ENCODE assay signal across 27 cellular contexts in genomic region chr2:102376052-102376591, GRCh38. TPM values are rescaled to one million over a fixed set of nuclear protein-coding genes. Genes with fewer than 3 reads are reported as not detected.
DNase-seq lines count a peak whose midpoint lies in the region; ATAC-seq, FAIRE-seq and TF ChIP-seq lines count a peak whose summit lies in the region.
"Had no signal": no experiment of that assay in that cellular context is flagged by ENCODE, and none has a peak within 500 bp of the region (broad histone marks: within the 10 kb centered on the region; RNA-seq: fewer than 3 reads in every experiment).

No MANE protein-coding gene starts in this region.

- no peak for TF ChIP-seq POLR2A in HepG2 (IDR thresholded peaks at IDR 0.05; ENCODE audit: insufficient read depth in 1 of 2, low read depth in 2 of 2, low read length in 2 of 2)
- no peak for TF ChIP-seq POLR2A in breast epithelium (IDR thresholded peaks at IDR 0.05)

- TF ChIP-seq RAD21 in HepG2 (CRISPR knock-in tag; IDR thresholded peaks at IDR 0.05) = no peak

- H2AFZ ChIP-seq in PC-3 (ENCODE audit: low read length) (no peak overlapping the region), astrocyte (ENCODE audit: low read depth, low read length) (no peak overlapping the region), HepG2 (ENCODE audit: low read length) (no peak overlapping the region)

- TF ChIP-seq CTCF in AG04450 (IDR thresholded peaks at IDR 0.05; ENCODE audit: low read depth, low read length) (no peak), PC-3 (conservative IDR thresholded peaks at IDR 0.05; ENCODE audit: low read depth, low read length) (no peak), astrocyte (IDR thresholded peaks at IDR 0.05; ENCODE audit: insufficient read depth, low read depth, low read length) (no peak), HepG2 (CRISPR knock-in tag; IDR thresholded peaks at IDR 0.05) (no peak), RWPE1 (conservative IDR thresholded peaks at IDR 0.05; ENCODE audit: low read depth) (no peak), breast epithelium (IDR thresholded peaks at IDR 0.05) (no peak)

- peak; percentile 49 for ATAC-seq in activated CD4-positive, alpha-beta T cell treated with anti-CD3 and anti-CD28 coated beads for 36 hours
- ATAC-seq in PC-3 (peak; percentile 87), HepG2 (no peak)
- ATAC-seq: K562 had no signal

- H4K20me1 ChIP-seq in PC-3 (ENCODE audit: low read length) = no peaks in the 10 kb centered on the region
- H4K20me1 ChIP-seq in astrocyte (ENCODE audit: insufficient read depth, low read length) = no peaks in the 10 kb centered on the region
- H4K20me1 ChIP-seq in HepG2 (ENCODE audit: insufficient read depth, low read length) = no peaks in the 10 kb centered on the region

- peaks cover 77% of the 10 kb centered on the region for H3K36me3 Mint-ChIP-seq in activated CD4-positive, alpha-beta T cell treated with anti-CD3 and anti-CD28 coated beads for 36 hours (ENCODE audit: low read depth)
- peaks cover 5% of the 10 kb centered on the region for H3K36me3 Mint-ChIP-seq in astrocyte (ENCODE audit: low read depth, unreplicated experiment)

- in situ Hi-C loops in HepG2 (cut with HindIII; ENCODE audit: extremely low pct_ligation_motif_present, low pct_unique_long_range_greater_than_20kb) = no loop called here

- H3K27me3 ChIP-seq in AG04450 (ENCODE audit: control insufficient read depth, insufficient read depth, low read length) (no peaks in the 10 kb centered on the region), PC-3 (ENCODE audit: low read length) (no peaks in the 10 kb centered on the region), astrocyte (ENCODE audit: insufficient read depth, low read length) (no peaks in the 10 kb centered on the region), HepG2 (ENCODE audit: control insufficient read depth in 1 of 2, insufficient read depth in 2 of 2, low read length in 2 of 2) (no peaks in the 10 kb centered on the region; a peak in 1 of 5 replicates), breast epithelium (no peaks in the 10 kb centered on the region)
- H3K27me3 ChIP-seq: MG63 had no signal

- WGBS in HepG2 (ENCODE audit: low lambda C conversion rate) = 0% methylated on average over 1 of the region's 1 CpG

- H3K4me2 ChIP-seq in PC-3 (ENCODE audit: low read length) (no peak overlapping the region), astrocyte (ENCODE audit: low read length) (no peak overlapping the region), HepG2 (ENCODE audit: low read depth, low read length) (no peak overlapping the region)

- no peaks in the 10 kb centered on the region for H3F3A ChIP-seq in PC-3 (ENCODE audit: low read length, unreplicated experiment)

- BruUV-seq in PC-3 (replicated peaks; lab: Mats Ljungman, UMichigan) (no TSS peak), HepG2 (replicated peaks; lab: Mats Ljungman, UMichigan) (no TSS peak)

- POLR2A ChIA-PET in activated CD4-positive, alpha-beta T cell treated with anti-CD3 and anti-CD28 coated beads for 36 hours (lab: Charles Lee) = no interaction called here
- POLR2A ChIA-PET in AG04450 (lab: Yijun Ruan, JAX) (no interaction called here), PC-3 (lab: Charles Lee; ENCODE audit: unreplicated experiment) (interaction anchor here (0.7 kb wide), 1 partner anchor 1783 kb away, joined by 5 read pairs; no protein-coding TSS in a partner anchor), HepG2 (lab: Yijun Ruan, JAX) (no interaction called here), RWPE1 (lab: Yijun Ruan, JAX; ENCODE audit: low non-redundant PET) (no interaction called here)

- no peak overlapping the region for H3K4me3 ChIP-seq in AG04450 (ENCODE audit: low read depth, low read length)
- H3K4me3 ChIP-seq in PC-3 (ENCODE audit: low read length) = no peak overlapping the region
- H3K4me3 ChIP-seq in astrocyte (ENCODE audit: insufficient read depth, low read depth, low read length) = no peak overlapping the region
- H3K4me3 ChIP-seq in HepG2 (replicated peaks in 1 of 3; ENCODE audit: insufficient read depth in 1 of 3, low read depth in 2 of 3, low read length in 3 of 3) = no peak overlapping the region
- no peak overlapping the region for H3K4me3 ChIP-seq in breast epithelium
- H3K4me3 ChIP-seq: K562, MG63 had no signal

- intact Hi-C loops in activated CD4-positive, alpha-beta T cell treated with anti-CD3 and anti-CD28 coated beads for 36 hours (cut with DNase I, micrococcal nuclease) = no loop called here
- intact Hi-C loops in PC-3 (cut with micrococcal nuclease) = no loop called here
- intact Hi-C loops in HepG2 (cut with micrococcal nuclease; ENCODE audit: unreplicated experiment) = no loop called here
- intact Hi-C loops in breast epithelium (cut with DNase I; ENCODE audit: low total_unique reads) = no loop called here

- H3K9me3 Mint-ChIP-seq in activated CD4-positive, alpha-beta T cell treated with anti-CD3 and anti-CD28 coated beads for 36 hours (ENCODE audit: low read depth) = peaks cover 14% of the 10 kb centered on the region
- H3K9me3 Mint-ChIP-seq in astrocyte (ENCODE audit: unreplicated experiment) = peaks cover 10% of the 10 kb centered on the region

- no peak for FAIRE-seq in astrocyte (lab: Jason Lieb, UNC)
- no peak for FAIRE-seq in HepG2 (lab: Jason Lieb, UNC)
- FAIRE-seq: G401.6, GM19239, H1, K562 had no signal

- H3K27ac Mint-ChIP-seq in activated CD4-positive, alpha-beta T cell treated with anti-CD3 and anti-CD28 coated beads for 36 hours = peak overlapping the region; percentile 27
- no peak overlapping the region for H3K27ac Mint-ChIP-seq in astrocyte (ENCODE audit: unreplicated experiment)
- H3K27ac Mint-ChIP-seq: CD8-positive, alpha-beta memory T cell had no signal

- DNase-seq in activated CD4-positive, alpha-beta T cell treated with anti-CD3 and anti-CD28 coated beads for 36 hours = no peak
- DNase-seq in activated CD4-positive, alpha-beta T cell treated with anti-CD3 and anti-CD28 coated beads for 48 hours = no peak
- no peak for DNase-seq in AG04450 (ENCODE audit: low read depth, low spot score)
- DNase-seq in PC-3 = peak; percentile 48
- peak; percentile 2 for DNase-seq in astrocyte (ENCODE audit: low read depth)
- DNase-seq in HepG2 (ENCODE audit: low spot score) = no peak
- no peak for DNase-seq in RWPE1 (ENCODE audit: low spot score)
- DNase-seq in breast epithelium (ENCODE audit: low spot score in 2 of 2) = no peak
- DNase-seq: 8988T; Calu3; CD8-positive, alpha-beta memory T cell; DMS153; MG63; NCI-H1417; NCI-H1694 treated with DMSO at 0.1 percent for 48 hours; NCI-H2081 treated with DMSO at 0.1 percent for 48 hours; NCI-H446; NCI-H526; OCI-M1; SHP77 had no signal

- no peak overlapping the region for H3K4me3 Mint-ChIP-seq in activated CD4-positive, alpha-beta T cell treated with anti-CD3 and anti-CD28 coated beads for 36 hours
- H3K4me3 Mint-ChIP-seq in astrocyte (ENCODE audit: unreplicated experiment) = no peak overlapping the region

- TF ChIP-seq EP300 in HepG2 (IDR thresholded peaks at IDR 0.05; ENCODE audit: low read depth in 2 of 2, low read length in 2 of 2) (no peak), HepG2 (CRISPR knock-in tag; IDR thresholded peaks at IDR 0.05; ENCODE audit: borderline replicate concordance) (no peak)

- no peaks in the 10 kb centered on the region for H3K9me2 ChIP-seq in PC-3 (replicated peaks; ENCODE audit: low read length)

- no peaks in the 10 kb centered on the region for H3K36me3 ChIP-seq in PC-3 (ENCODE audit: low read depth, low read length)
- H3K36me3 ChIP-seq in astrocyte (ENCODE audit: insufficient read depth, low read length) = no peaks in the 10 kb centered on the region
- no peaks in the 10 kb centered on the region for H3K36me3 ChIP-seq in HepG2 (replicated peaks in 1 of 2; ENCODE audit: control insufficient read depth in 1 of 2, insufficient read depth in 2 of 2, low read length in 2 of 2)
- no peaks in the 10 kb centered on the region for H3K36me3 ChIP-seq in breast epithelium
- H3K36me3 ChIP-seq: MG63 had no signal

- H3K79me2 ChIP-seq in PC-3 (ENCODE audit: low read length) (no peaks in the 10 kb centered on the region), astrocyte (ENCODE audit: insufficient read depth, low read length) (no peaks in the 10 kb centered on the region), HepG2 (ENCODE audit: insufficient read depth, low read length) (no peaks in the 10 kb centered on the region)

- CTCF ChIA-PET in activated CD4-positive, alpha-beta T cell treated with anti-CD3 and anti-CD28 coated beads for 36 hours (lab: Charles Lee) = no interaction called here
- CTCF ChIA-PET in AG04450 (lab: Charles Lee) (interaction anchor here (1.6 kb wide), 1 partner anchor 67 kb away, joined by 4 read pairs; no protein-coding TSS in a partner anchor), PC-3 (lab: Charles Lee) (no interaction called here), HepG2 (lab: Yijun Ruan, JAX; ENCODE audit: low intra/inter-chr PET ratio, low total read pairs) (no interaction called here), RWPE1 (lab: Yijun Ruan, JAX) (interaction anchor here (0.6 to 0.8 kb wide), 2 partner anchors 16 to 37 kb away, joined by 4 read pairs; no protein-coding TSS in a partner anchor)

- H3K9me3 ChIP-seq in AG04450 (ENCODE audit: control insufficient read depth, insufficient read depth, low read length) = peaks cover 4% of the 10 kb centered on the region; the same call in 1 of the 2 replicates
- 0 out of 2 replicates have a peak, but pooled peaks cover 4% of the 10 kb centered on the region for H3K9me3 ChIP-seq in PC-3 (ENCODE audit: low read length)
- no peaks in the 10 kb centered on the region for H3K9me3 ChIP-seq in astrocyte (ENCODE audit: insufficient read depth, low read depth, low read length)
- no peaks in the 10 kb centered on the region for H3K9me3 ChIP-seq in HepG2 (ENCODE audit: low read length)
- H3K9me3 ChIP-seq in breast epithelium = no peaks in the 10 kb centered on the region
- H3K9me3 ChIP-seq: MG63 had no signal

- no peak overlapping the region for H3K9ac ChIP-seq in PC-3 (ENCODE audit: low read length)
- H3K9ac ChIP-seq in astrocyte (ENCODE audit: low read length) = no peak overlapping the region
- H3K9ac ChIP-seq in HepG2 (ENCODE audit: insufficient read depth, low read depth, low read length) = no peak overlapping the region

- H3K27me3 Mint-ChIP-seq in activated CD4-positive, alpha-beta T cell treated with anti-CD3 and anti-CD28 coated beads for 36 hours = no peaks in the 10 kb centered on the region
- peaks cover 14% of the 10 kb centered on the region for H3K27me3 Mint-ChIP-seq in astrocyte (ENCODE audit: low read depth, unreplicated experiment)

- H3K4me1 ChIP-seq in PC-3 (ENCODE audit: insufficient read depth, low read length) (no peaks in the 10 kb centered on the region; the same call in 1 of the 2 replicates), astrocyte (ENCODE audit: insufficient read depth, low read length) (no peaks in the 10 kb centered on the region), HepG2 (ENCODE audit: insufficient read depth, low read length) (no peaks in the 10 kb centered on the region), breast epithelium (no peaks in the 10 kb centered on the region)

- peak overlapping the region; percentile 24 for H3K27ac ChIP-seq in AG04450 (ENCODE audit: low read depth, low read length)
- H3K27ac ChIP-seq in PC-3 (ENCODE audit: low read length) = no peak overlapping the region
- H3K27ac ChIP-seq in astrocyte (ENCODE audit: low read depth, low read length) = no peak overlapping the region
- H3K27ac ChIP-seq in HepG2 (ENCODE audit: extremely low read length, insufficient read depth, low read length) = no peak overlapping the region
- H3K27ac ChIP-seq in RWPE1 = no peak overlapping the region
- H3K27ac ChIP-seq in breast epithelium = no peak overlapping the region
- H3K27ac ChIP-seq: C4-2B had no signal

- H3K4me1 Mint-ChIP-seq in activated CD4-positive, alpha-beta T cell treated with anti-CD3 and anti-CD28 coated beads for 36 hours = peaks cover 17% of the 10 kb centered on the region
- H3K4me1 Mint-ChIP-seq in astrocyte (ENCODE audit: low read depth, unreplicated experiment) = no peaks in the 10 kb centered on the region

RNA-seq across cellular contexts. Expression of gene IL18R1, which starts 20.5 kb away (rescaled TPM):
- total RNA-seq in activated CD4-positive, alpha-beta T cell treated with anti-CD3 and anti-CD28 coated beads for 36 hours = 10 to 100 TPM; 22.4 to 23.4 TPM
- 2.0 and 2.5 TPM in 2 replicates for polyA plus RNA-seq in AG04450 (2011; rRNA removed)
- 1.1 and 2.3 TPM in 2 replicates for polyA minus RNA-seq in AG04450 (2011; rRNA and poly(A)+ RNA removed)
- 1.2 and 3.6 TPM in 2 replicates for total RNA-seq in PC-3 (2014; rRNA removed)
- 2.4 and 4.4 TPM in 2 replicates for total RNA-seq in astrocyte
- 0.04 TPM in 1 of 2 replicates, not detected in the other for total RNA-seq in HepG2 (2016; rRNA removed; fragmentation: Illumina TruSeq; extraction: Trizol)
- not detected in 2 replicates for total RNA-seq in HepG2 (2016; cell fraction: cytosol; rRNA removed; fragmentation: Illumina TruSeq; extraction: Trizol; ENCODE audit: low read depth)
- total RNA-seq in HepG2 (2016; cell fraction: insoluble cytoplasmic fraction; rRNA removed; fragmentation: Illumina TruSeq; extraction: Trizol) = 0.28 TPM in 1 of 2 replicates, not detected in the other
- total RNA-seq in HepG2 (2016; cell fraction: membrane; rRNA removed; fragmentation: Illumina TruSeq; extraction: Trizol) = 0.09 TPM in 1 of 2 replicates, not detected in the other
- total RNA-seq in HepG2 (2016; cell fraction: nucleus; rRNA removed; fragmentation: Illumina TruSeq; extraction: Trizol) = 0.25 TPM in 1 of 2 replicates, not detected in the other
- polyA plus RNA-seq in HepG2 (2011; rRNA removed) = 0.01 and 0.08 TPM in 2 replicates
- 0.09 TPM in 2 replicates for polyA plus RNA-seq in HepG2 (2011; cell fraction: cytosol; rRNA removed)
- 0.17 TPM in 1 of 2 replicates, not detected in the other for polyA plus RNA-seq in HepG2 (2011; cell fraction: nucleus; rRNA removed)
- polyA plus RNA-seq in HepG2 (2012) = 0.20 TPM in 1 of 2 replicates, not detected in the other
- 0.05 TPM in 1 of 2 replicates, not detected in the other for polyA plus RNA-seq in HepG2 (2016; cell fraction: cytosol; fragmentation: Illumina TruSeq; extraction: Trizol; ENCODE audit: low read depth)
- polyA plus RNA-seq in HepG2 (2016; cell fraction: insoluble cytoplasmic fraction; fragmentation: Illumina TruSeq; extraction: Trizol; ENCODE audit: low read depth) = 0.35 TPM in 1 of 2 replicates, not detected in the other
- polyA plus RNA-seq in HepG2 (2016; cell fraction: membrane; fragmentation: Illumina TruSeq; extraction: Trizol; ENCODE audit: low read depth) = 0.15 TPM in 1 of 2 replicates, not detected in the other
- polyA plus RNA-seq in HepG2 (2016; cell fraction: nucleus; fragmentation: Illumina TruSeq; extraction: Trizol; ENCODE audit: insufficient read depth, low read depth) = 0.79 TPM in 1 of 2 replicates, not detected in the other
- 0.20 and 1.2 TPM in 2 replicates for polyA minus RNA-seq in HepG2 (2011; rRNA and poly(A)+ RNA removed; ENCODE audit: low replicate concordance)
- not detected in 2 replicates for polyA minus RNA-seq in HepG2 (2011; cell fraction: cytosol; rRNA and poly(A)+ RNA removed)
- polyA minus RNA-seq in HepG2 (2011; cell fraction: nucleus; rRNA and poly(A)+ RNA removed) = 0.12 and 1.4 TPM in 2 replicates
- 1 to 10 TPM; 7.0 to 7.7 (median 7.2) TPM for total RNA-seq in breast epithelium
- total RNA-seq: LHCN-M2, RPMI7951 had no signal
- polyA plus RNA-seq: H1 had no signal

RNA-seq across cellular contexts. Expression of gene IL18RAP, which starts 46.8 kb away (rescaled TPM):
- 1 to 10 TPM; 6.8 to 7.4 TPM for total RNA-seq in activated CD4-positive, alpha-beta T cell treated with anti-CD3 and anti-CD28 coated beads for 36 hours
- 0.10 TPM in 1 of 2 replicates, not detected in the other for polyA plus RNA-seq in AG04450 (2011; rRNA removed)
- polyA minus RNA-seq in AG04450 (2011; rRNA and poly(A)+ RNA removed) = not detected in 2 replicates
- total RNA-seq in PC-3 (2014; rRNA removed) = not detected in 2 replicates
- total RNA-seq in astrocyte = not detected in 2 replicates
- not detected in 2 replicates for total RNA-seq in HepG2 (2016; rRNA removed; fragmentation: Illumina TruSeq; extraction: Trizol)
- not detected in 2 replicates for total RNA-seq in HepG2 (2016; cell fraction: cytosol; rRNA removed; fragmentation: Illumina TruSeq; extraction: Trizol; ENCODE audit: low read depth)
- not detected in 2 replicates for total RNA-seq in HepG2 (2016; cell fraction: insoluble cytoplasmic fraction; rRNA removed; fragmentation: Illumina TruSeq; extraction: Trizol)
- not detected in 2 replicates for total RNA-seq in HepG2 (2016; cell fraction: membrane; rRNA removed; fragmentation: Illumina TruSeq; extraction: Trizol)
- total RNA-seq in HepG2 (2016; cell fraction: nucleus; rRNA removed; fragmentation: Illumina TruSeq; extraction: Trizol) = not detected in 2 replicates
- polyA plus RNA-seq in HepG2 (2011; rRNA removed) = 0.05 TPM in 1 of 2 replicates, not detected in the other
- not detected in 2 replicates for polyA plus RNA-seq in HepG2 (2011; cell fraction: cytosol; rRNA removed)
- not detected in 2 replicates for polyA plus RNA-seq in HepG2 (2011; cell fraction: nucleus; rRNA removed)
- polyA plus RNA-seq in HepG2 (2012) = not detected in 2 replicates
- not detected in 2 replicates for polyA plus RNA-seq in HepG2 (2016; cell fraction: cytosol; fragmentation: Illumina TruSeq; extraction: Trizol; ENCODE audit: low read depth)
- not detected in 2 replicates for polyA plus RNA-seq in HepG2 (2016; cell fraction: insoluble cytoplasmic fraction; fragmentation: Illumina TruSeq; extraction: Trizol; ENCODE audit: low read depth)
- polyA plus RNA-seq in HepG2 (2016; cell fraction: membrane; fragmentation: Illumina TruSeq; extraction: Trizol; ENCODE audit: low read depth) = not detected in 2 replicates
- not detected in 2 replicates for polyA plus RNA-seq in HepG2 (2016; cell fraction: nucleus; fragmentation: Illumina TruSeq; extraction: Trizol; ENCODE audit: insufficient read depth, low read depth)
- not detected in 2 replicates for polyA minus RNA-seq in HepG2 (2011; rRNA and poly(A)+ RNA removed; ENCODE audit: low replicate concordance)
- polyA minus RNA-seq in HepG2 (2011; cell fraction: cytosol; rRNA and poly(A)+ RNA removed) = not detected in 2 replicates
- not detected in 2 replicates for polyA minus RNA-seq in HepG2 (2011; cell fraction: nucleus; rRNA and poly(A)+ RNA removed)
- total RNA-seq in breast epithelium = 1 to 10 TPM; 1.4 to 2.9 (median 2.3) TPM
- total RNA-seq: Calu3, H1, LHCN-M2, RPMI7951 had no signal
- polyA plus RNA-seq: H1 had no signal

Comparison
In these comparisons a context has a peak if more than half of its experiments do, and no peak if none do; other contexts are left out.
1. DNase-seq: peak in PC-3 (single experiment) and astrocyte (single experiment); none in activated CD4-positive, alpha-beta T cell treated with anti-CD3 and anti-CD28 coated beads for 36 hours (single experiment), activated CD4-positive, alpha-beta T cell treated with anti-CD3 and anti-CD28 coated beads for 48 hours (single experiment), AG04450 (single experiment), HepG2 (single experiment), RWPE1 (single experiment) and breast epithelium (0 of 2).
2. CTCF ChIA-PET loops: an anchor here in AG04450 (1.6 kb wide) and RWPE1 (0.6 to 0.8 kb wide); none called in activated CD4-positive, alpha-beta T cell treated with anti-CD3 and anti-CD28 coated beads for 36 hours, PC-3 and HepG2.